Comparison of ENCODE assay signal across 6 cellular contexts in the genomic region with DNA sequence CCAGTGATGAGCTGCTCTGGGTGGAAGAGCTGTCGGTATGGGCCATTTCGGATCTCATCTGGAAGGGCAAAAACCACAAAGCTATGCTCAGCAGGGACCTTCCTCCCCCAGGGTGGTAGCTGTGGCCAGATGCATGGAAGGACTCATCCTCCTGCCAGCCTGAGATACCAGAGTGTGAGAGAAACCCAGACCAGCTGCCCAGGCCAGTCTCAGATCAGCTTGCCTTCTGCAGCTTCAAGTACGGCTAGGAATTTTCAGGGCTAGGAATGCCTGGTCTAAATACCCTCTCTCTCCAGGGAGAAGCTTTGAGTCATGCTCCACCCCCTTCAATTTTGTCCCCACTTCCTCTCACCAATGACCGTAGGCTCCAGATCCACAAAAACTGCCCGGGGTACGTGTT. TPM values are rescaled to one million over a fixed set of nuclear protein-coding genes. Genes with fewer than 3 reads are reported as not detected.
DNase-seq lines count a peak whose midpoint lies in the region; FAIRE-seq and TF ChIP-seq lines count a peak whose summit lies in the region.

No MANE protein-coding gene starts in this region.

- FAIRE-seq in GM12892 (lab: Jason Lieb, UNC): no peak

- H3K27ac ChIP-seq in left ventricle myocardium inferior (replicated peaks) (peak overlapping the region; percentile 87), epithelial cell of prostate (peak overlapping the region; percentile 99)

- peak overlapping the region; percentile 85 for H3K4me3 ChIP-seq in left ventricle myocardium inferior

- H3K27me3 ChIP-seq in left ventricle myocardium inferior (ENCODE audit: low read depth): peaks cover 10% of the 10 kb centered on the region

- no peaks in the 10 kb centered on the region for H3K36me3 Mint-ChIP-seq in type B pancreatic cell

- H3K27ac Mint-ChIP-seq in type B pancreatic cell: peak overlapping the region; percentile 11

- intact Hi-C loops in left ventricle myocardium inferior (cut with micrococcal nuclease) (no loop called here), cardiac septum (cut with DNase I) (loop anchor here (2.0 kb wide), 2 partner anchors 27 to 35 kb away; a partner anchor contains a TSS)

- peaks cover 56% of the 10 kb centered on the region for H3K27me3 Mint-ChIP-seq in type B pancreatic cell

- TF ChIP-seq CTCF in left ventricle myocardium inferior (IDR thresholded peaks at IDR 0.05; ENCODE audit: borderline replicate concordance): no peak
- no peak for TF ChIP-seq CTCF in type B pancreatic cell (conservative IDR thresholded peaks at IDR 0.05)

- H3K9me3 ChIP-seq in left ventricle myocardium inferior (replicated peaks): no peaks in the 10 kb centered on the region

- no peak for DNase-seq in left ventricle myocardium inferior
- DNase-seq in cardiac septum (ENCODE audit: low spot score): no peak
- DNase-seq in epithelial cell of prostate (ENCODE audit: low read depth, low spot score): no peak
- DNase-seq in type B pancreatic cell (ENCODE audit: extremely low spot score, unreplicated experiment): no peak
- DNase-seq in GDM1 (lab: John Stamatoyannopoulos, UW): no peak
- DNase-seq in GM12892 (ENCODE audit: insufficient read length): no peak

- H3K4me3 Mint-ChIP-seq in type B pancreatic cell: peak overlapping the region; percentile 83

- peaks cover 14% of the 10 kb centered on the region for H3K4me1 Mint-ChIP-seq in type B pancreatic cell (ENCODE audit: unreplicated experiment)

- peaks cover 79% of the 10 kb centered on the region for H3K4me1 ChIP-seq in left ventricle myocardium inferior

- peaks cover 36% of the 10 kb centered on the region for H3K36me3 ChIP-seq in left ventricle myocardium inferior

- H3K9me3 Mint-ChIP-seq in type B pancreatic cell: no peaks in the 10 kb centered on the region

- TF ChIP-seq POLR2A in GM12892 (IDR thresholded peaks at IDR 0.05; ENCODE audit: low read depth, low read length): no peak

RNA-seq across cellular contexts. Expression of a gene that starts 1.4 kb away (rescaled TPM):
- total RNA-seq in left ventricle myocardium inferior: not detected
- total RNA-seq in cardiac septum: not detected
- not detected in 2 replicates for total RNA-seq in type B pancreatic cell (ENCODE audit: low replicate concordance)
- 0.53 TPM for polyA plus RNA-seq in GM12892 (2012; ENCODE audit: missing spikeins)

RNA-seq across cellular contexts. Expression of a gene that starts 2.1 kb away (rescaled TPM):
- total RNA-seq in left ventricle myocardium inferior (130 TPM), cardiac septum (164 TPM), type B pancreatic cell (ENCODE audit: low replicate concordance) (25.4 and 81.1 TPM in 2 replicates)
- polyA plus RNA-seq in GM12892 (2012; ENCODE audit: missing spikeins): 128 TPM

RNA-seq across cellular contexts. Expression of a gene that starts 6.4 kb away (rescaled TPM):
- total RNA-seq in left ventricle myocardium inferior: 19.2 TPM
- total RNA-seq in cardiac septum: 16.3 TPM
- total RNA-seq in type B pancreatic cell (ENCODE audit: low replicate concordance): 34.2 and 37.5 TPM in 2 replicates
- 35.8 TPM for polyA plus RNA-seq in GM12892 (2012; ENCODE audit: missing spikeins)

RNA-seq across cellular contexts. Expression of a gene that starts 6.4 kb away (rescaled TPM):
- 1.7 TPM for total RNA-seq in left ventricle myocardium inferior
- 2.0 TPM for total RNA-seq in cardiac septum
- total RNA-seq in type B pancreatic cell (ENCODE audit: low replicate concordance): 4.4 and 16.1 TPM in 2 replicates
- 2.0 TPM for polyA plus RNA-seq in GM12892 (2012; ENCODE audit: missing spikeins)

RNA-seq across cellular contexts. Expression of a gene that starts 22.1 kb away (rescaled TPM):
- 29.8 TPM for total RNA-seq in left ventricle myocardium inferior
- total RNA-seq in cardiac septum: 22.4 TPM
- 58.7 and 58.8 TPM in 2 replicates for total RNA-seq in type B pancreatic cell (ENCODE audit: low replicate concordance)
- polyA plus RNA-seq in GM12892 (2012; ENCODE audit: missing spikeins): 95.3 TPM
